Comparison of ENCODE assay signal across 1 cellular context in genomic region chr21:44338971-44339910, GRCh38.
TF ChIP-seq lines count a peak whose summit lies in the region.

Gene CFAP410 (minus strand): TSS chr21:44339390. CDS start chr21:44339194, 196 bp downstream.

TF ChIP-seq in HepG2, 621 proteins besides CTCF, POLR2A, EP300 and RAD21 (continued from another document and continues in another):
- TF ChIP-seq, protein P1, sequence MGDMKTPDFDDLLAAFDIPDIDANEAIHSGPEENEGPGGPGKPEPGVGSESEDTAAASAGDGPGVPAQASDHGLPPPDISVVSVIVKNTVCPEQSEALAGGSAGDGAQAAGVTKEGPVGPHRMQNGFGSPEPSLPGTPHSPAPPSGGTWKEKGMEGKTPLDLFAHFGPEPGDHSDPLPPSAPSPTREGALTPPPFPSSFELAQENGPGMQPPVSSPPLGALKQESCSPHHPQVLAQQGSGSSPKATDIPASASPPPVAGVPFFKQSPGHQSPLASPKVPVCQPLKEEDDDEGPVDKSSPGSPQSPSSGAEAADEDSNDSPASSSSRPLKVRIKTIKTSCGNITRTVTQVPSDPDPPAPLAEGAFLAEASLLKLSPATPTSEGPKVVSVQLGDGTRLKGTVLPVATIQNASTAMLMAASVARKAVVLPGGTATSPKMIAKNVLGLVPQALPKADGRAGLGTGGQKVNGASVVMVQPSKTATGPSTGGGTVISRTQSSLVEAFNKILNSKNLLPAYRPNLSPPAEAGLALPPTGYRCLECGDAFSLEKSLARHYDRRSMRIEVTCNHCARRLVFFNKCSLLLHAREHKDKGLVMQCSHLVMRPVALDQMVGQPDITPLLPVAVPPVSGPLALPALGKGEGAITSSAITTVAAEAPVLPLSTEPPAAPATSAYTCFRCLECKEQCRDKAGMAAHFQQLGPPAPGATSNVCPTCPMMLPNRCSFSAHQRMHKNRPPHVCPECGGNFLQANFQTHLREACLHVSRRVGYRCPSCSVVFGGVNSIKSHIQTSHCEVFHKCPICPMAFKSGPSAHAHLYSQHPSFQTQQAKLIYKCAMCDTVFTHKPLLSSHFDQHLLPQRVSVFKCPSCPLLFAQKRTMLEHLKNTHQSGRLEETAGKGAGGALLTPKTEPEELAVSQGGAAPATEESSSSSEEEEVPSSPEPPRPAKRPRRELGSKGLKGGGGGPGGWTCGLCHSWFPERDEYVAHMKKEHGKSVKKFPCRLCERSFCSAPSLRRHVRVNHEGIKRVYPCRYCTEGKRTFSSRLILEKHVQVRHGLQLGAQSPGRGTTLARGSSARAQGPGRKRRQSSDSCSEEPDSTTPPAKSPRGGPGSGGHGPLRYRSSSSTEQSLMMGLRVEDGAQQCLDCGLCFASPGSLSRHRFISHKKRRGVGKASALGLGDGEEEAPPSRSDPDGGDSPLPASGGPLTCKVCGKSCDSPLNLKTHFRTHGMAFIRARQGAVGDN (CRISPR knock-in tag; IDR thresholded peaks at IDR 0.05) = peak; percentile 92
- TF ChIP-seq ZNF180 (CRISPR knock-in tag; IDR thresholded peaks at IDR 0.05; ENCODE audit: borderline replicate concordance, low read depth) = no peak
- no peak for TF ChIP-seq ZBTB42 (CRISPR knock-in tag; IDR thresholded peaks at IDR 0.05)
- TF ChIP-seq ELF4 (CRISPR knock-in tag; IDR thresholded peaks at IDR 0.05; ENCODE audit: borderline replicate concordance) = peak; percentile 90
- TF ChIP-seq DMTF1 (CRISPR knock-in tag; IDR thresholded peaks at IDR 0.05) = no peak
- no peak for TF ChIP-seq ZNF615 (CRISPR knock-in tag; IDR thresholded peaks at IDR 0.05; ENCODE audit: borderline replicate concordance)
- no peak for TF ChIP-seq MTA3 (CRISPR knock-in tag; IDR thresholded peaks at IDR 0.05)
- peak; percentile 68; the same call in 1 of the 2 replicates for TF ChIP-seq ZSCAN25 (CRISPR knock-in tag; IDR thresholded peaks at IDR 0.05)
- TF ChIP-seq HOXD1 (CRISPR knock-in tag; IDR thresholded peaks at IDR 0.05) = peak; percentile 69
- TF ChIP-seq, protein P2, sequence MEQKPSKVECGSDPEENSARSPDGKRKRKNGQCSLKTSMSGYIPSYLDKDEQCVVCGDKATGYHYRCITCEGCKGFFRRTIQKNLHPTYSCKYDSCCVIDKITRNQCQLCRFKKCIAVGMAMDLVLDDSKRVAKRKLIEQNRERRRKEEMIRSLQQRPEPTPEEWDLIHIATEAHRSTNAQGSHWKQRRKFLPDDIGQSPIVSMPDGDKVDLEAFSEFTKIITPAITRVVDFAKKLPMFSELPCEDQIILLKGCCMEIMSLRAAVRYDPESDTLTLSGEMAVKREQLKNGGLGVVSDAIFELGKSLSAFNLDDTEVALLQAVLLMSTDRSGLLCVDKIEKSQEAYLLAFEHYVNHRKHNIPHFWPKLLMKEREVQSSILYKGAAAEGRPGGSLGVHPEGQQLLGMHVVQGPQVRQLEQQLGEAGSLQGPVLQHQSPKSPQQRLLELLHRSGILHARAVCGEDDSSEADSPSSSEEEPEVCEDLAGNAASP (CRISPR knock-in tag; IDR thresholded peaks at IDR 0.05; ENCODE audit: borderline replicate concordance) = peak; percentile 36; the same call in 1 of the 2 replicates
- TF ChIP-seq HOXA7 (CRISPR knock-in tag; IDR thresholded peaks at IDR 0.05) = no peak
- TF ChIP-seq KDM6A (CRISPR knock-in tag; IDR thresholded peaks at IDR 0.05; ENCODE audit: low read depth) = no peak
- peak; percentile 50; the same call in 1 of the 2 replicates for TF ChIP-seq ZNF331 (CRISPR knock-in tag; IDR thresholded peaks at IDR 0.05)
- TF ChIP-seq ZSCAN5A (CRISPR knock-in tag; IDR thresholded peaks at IDR 0.05; ENCODE audit: borderline replicate concordance) = no peak
- no peak for TF ChIP-seq ZNF558 (CRISPR knock-in tag; IDR thresholded peaks at IDR 0.05; ENCODE audit: borderline replicate concordance)
- no peak for TF ChIP-seq JARID2 (CRISPR knock-in tag; IDR thresholded peaks at IDR 0.05; ENCODE audit: insufficient replicate concordance)
- TF ChIP-seq GFI1 (CRISPR knock-in tag; IDR thresholded peaks at IDR 0.05; ENCODE audit: borderline replicate concordance) = no peak
- TF ChIP-seq, protein P3, sequence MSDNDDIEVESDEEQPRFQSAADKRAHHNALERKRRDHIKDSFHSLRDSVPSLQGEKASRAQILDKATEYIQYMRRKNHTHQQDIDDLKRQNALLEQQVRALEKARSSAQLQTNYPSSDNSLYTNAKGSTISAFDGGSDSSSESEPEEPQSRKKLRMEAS (IDR thresholded peaks at IDR 0.05) = peak; percentile 93
- no peak; the same call in 1 of the 2 replicates for TF ChIP-seq ISL2 (CRISPR knock-in tag; IDR thresholded peaks at IDR 0.05)
- TF ChIP-seq ZNF782 (CRISPR knock-in tag; IDR thresholded peaks at IDR 0.05; ENCODE audit: borderline replicate concordance) = peak; percentile 83; the same call in 1 of the 2 replicates
- no peak for TF ChIP-seq RBM39 (IDR thresholded peaks at IDR 0.05; ENCODE audit: low read depth, low read length, poor library complexity, severe bottlenecking)
- TF ChIP-seq ZNF570 (CRISPR knock-in tag; IDR thresholded peaks at IDR 0.05; ENCODE audit: borderline replicate concordance) = 0 out of 2 replicates have a peak, but pooled peaks have one; percentile 46
- TF ChIP-seq, protein P4, sequence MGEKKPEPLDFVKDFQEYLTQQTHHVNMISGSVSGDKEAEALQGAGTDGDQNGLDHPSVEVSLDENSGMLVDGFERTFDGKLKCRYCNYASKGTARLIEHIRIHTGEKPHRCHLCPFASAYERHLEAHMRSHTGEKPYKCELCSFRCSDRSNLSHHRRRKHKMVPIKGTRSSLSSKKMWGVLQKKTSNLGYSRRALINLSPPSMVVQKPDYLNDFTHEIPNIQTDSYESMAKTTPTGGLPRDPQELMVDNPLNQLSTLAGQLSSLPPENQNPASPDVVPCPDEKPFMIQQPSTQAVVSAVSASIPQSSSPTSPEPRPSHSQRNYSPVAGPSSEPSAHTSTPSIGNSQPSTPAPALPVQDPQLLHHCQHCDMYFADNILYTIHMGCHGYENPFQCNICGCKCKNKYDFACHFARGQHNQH (CRISPR knock-in tag; IDR thresholded peaks at IDR 0.05) = peak; percentile 84
- no peak for TF ChIP-seq PHF5A (CRISPR knock-in tag; IDR thresholded peaks at IDR 0.05; ENCODE audit: low read depth, unreplicated experiment)
- TF ChIP-seq ZNF749 (CRISPR knock-in tag; IDR thresholded peaks at IDR 0.05; ENCODE audit: borderline replicate concordance) = no peak; the same call in 1 of the 2 replicates
- peak; percentile 94 for TF ChIP-seq THAP11 (CRISPR knock-in tag; IDR thresholded peaks at IDR 0.05)
- no peak for TF ChIP-seq NCOA1 (CRISPR knock-in tag; IDR thresholded peaks at IDR 0.05)
- TF ChIP-seq YY1 (IDR thresholded peaks at IDR 0.05; ENCODE audit: insufficient read depth, insufficient replicate concordance, low read depth, low read length) = peak; percentile 84
- no peak for TF ChIP-seq ZKSCAN5 (CRISPR knock-in tag; IDR thresholded peaks at IDR 0.05)
- no peak for TF ChIP-seq ZNF367 (CRISPR knock-in tag; IDR thresholded peaks at IDR 0.05; ENCODE audit: borderline replicate concordance)
- no peak for TF ChIP-seq ZNF207 (IDR thresholded peaks at IDR 0.05; ENCODE audit: borderline replicate concordance)
- 0 out of 2 replicates have a peak, but pooled peaks have one; percentile 43 for TF ChIP-seq NR2F2 (IDR thresholded peaks at IDR 0.05; ENCODE audit: borderline replicate concordance, low read depth)
- TF ChIP-seq, protein P5, sequence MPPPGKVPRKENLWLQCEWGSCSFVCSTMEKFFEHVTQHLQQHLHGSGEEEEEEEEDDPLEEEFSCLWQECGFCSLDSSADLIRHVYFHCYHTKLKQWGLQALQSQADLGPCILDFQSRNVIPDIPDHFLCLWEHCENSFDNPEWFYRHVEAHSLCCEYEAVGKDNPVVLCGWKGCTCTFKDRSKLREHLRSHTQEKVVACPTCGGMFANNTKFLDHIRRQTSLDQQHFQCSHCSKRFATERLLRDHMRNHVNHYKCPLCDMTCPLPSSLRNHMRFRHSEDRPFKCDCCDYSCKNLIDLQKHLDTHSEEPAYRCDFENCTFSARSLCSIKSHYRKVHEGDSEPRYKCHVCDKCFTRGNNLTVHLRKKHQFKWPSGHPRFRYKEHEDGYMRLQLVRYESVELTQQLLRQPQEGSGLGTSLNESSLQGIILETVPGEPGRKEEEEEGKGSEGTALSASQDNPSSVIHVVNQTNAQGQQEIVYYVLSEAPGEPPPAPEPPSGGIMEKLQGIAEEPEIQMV (CRISPR knock-in tag; IDR thresholded peaks at IDR 0.05; ENCODE audit: low read depth) = no peak; the same call in 1 of the 2 replicates
- TF ChIP-seq NCOR1 (IDR thresholded peaks at IDR 0.05; ENCODE audit: borderline replicate concordance, low read length) = 0 out of 2 replicates have a peak, but pooled peaks have one; percentile 13
- TF ChIP-seq PAX8 (CRISPR knock-in tag; IDR thresholded peaks at IDR 0.05; ENCODE audit: borderline replicate concordance) = 0 out of 2 replicates have a peak, but pooled peaks have one; percentile 63
- TF ChIP-seq, protein P6, sequence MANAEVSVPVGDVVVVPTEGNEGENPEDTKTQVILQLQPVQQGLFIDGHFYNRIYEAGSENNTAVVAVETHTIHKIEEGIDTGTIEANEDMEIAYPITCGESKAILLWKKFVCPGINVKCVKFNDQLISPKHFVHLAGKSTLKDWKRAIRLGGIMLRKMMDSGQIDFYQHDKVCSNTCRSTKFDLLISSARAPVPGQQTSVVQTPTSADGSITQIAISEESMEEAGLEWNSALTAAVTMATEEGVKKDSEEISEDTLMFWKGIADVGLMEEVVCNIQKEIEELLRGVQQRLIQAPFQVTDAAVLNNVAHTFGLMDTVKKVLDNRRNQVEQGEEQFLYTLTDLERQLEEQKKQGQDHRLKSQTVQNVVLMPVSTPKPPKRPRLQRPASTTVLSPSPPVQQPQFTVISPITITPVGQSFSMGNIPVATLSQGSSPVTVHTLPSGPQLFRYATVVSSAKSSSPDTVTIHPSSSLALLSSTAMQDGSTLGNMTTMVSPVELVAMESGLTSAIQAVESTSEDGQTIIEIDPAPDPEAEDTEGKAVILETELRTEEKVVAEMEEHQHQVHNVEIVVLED (CRISPR knock-in tag; IDR thresholded peaks at IDR 0.05; ENCODE audit: borderline replicate concordance) = peak; percentile 90
- TF ChIP-seq ZFP82 (CRISPR knock-in tag; IDR thresholded peaks at IDR 0.05; ENCODE audit: borderline replicate concordance) = no peak
- 0 out of 2 replicates have a peak, but pooled peaks have one; percentile 28 for TF ChIP-seq PRDM10 (CRISPR knock-in tag; IDR thresholded peaks at IDR 0.05; ENCODE audit: low read depth)
